Comparison of ENCODE assay signal across 10 cellular contexts in genomic region chr4:178602833-178603232, GRCh38.
DNase-seq lines count a peak whose midpoint lies in the region; ATAC-seq and TF ChIP-seq lines count a peak whose summit lies in the region.
"Had no signal": no experiment of that assay in that cellular context is flagged by ENCODE, and none has a peak within 500 bp of the region (broad histone marks: within the 10 kb centered on the region; RNA-seq: fewer than 3 reads in every experiment).

No MANE protein-coding gene starts in this region.

- H3K36me3 ChIP-seq in HCT116 (ENCODE audit: control insufficient read depth in 1 of 2, insufficient read depth in 2 of 2, low read length in 2 of 2) (no peaks in the 10 kb centered on the region), heart right ventricle (no peaks in the 10 kb centered on the region), gastrocnemius medialis (no peaks in the 10 kb centered on the region)

- TF ChIP-seq CTCF in HCT116 (IDR thresholded peaks at IDR 0.05 in 2 of 3, conservative IDR thresholded peaks at IDR 0.05 in 1 of 3; ENCODE audit: borderline replicate concordance in 1 of 3, insufficient read depth in 1 of 3, low read depth in 2 of 3, low read length in 2 of 3) (no peak), choroid plexus epithelial cell (conservative IDR thresholded peaks at IDR 0.05; ENCODE audit: low read depth, low read length) (no peak), heart right ventricle (IDR thresholded peaks at IDR 0.05) (no peak), gastrocnemius medialis (IDR thresholded peaks at IDR 0.05 in 4 of 5, conservative IDR thresholded peaks at IDR 0.05 in 1 of 5) (no peak)

- CTCF ChIA-PET in HCT116 (lab: Charles Lee), result no interaction called here

- TF ChIP-seq POLR2A in HCT116 (IDR thresholded peaks at IDR 0.05; ENCODE audit: borderline replicate concordance, extremely low read depth, insufficient read depth, insufficient read length) (no peak), gastrocnemius medialis (IDR thresholded peaks at IDR 0.05) (no peak)

- H4K20me1 ChIP-seq in HCT116 (ENCODE audit: insufficient read depth), result no peaks in the 10 kb centered on the region

- H3K4me3 ChIP-seq in HCT116 (replicated peaks in 1 of 2; ENCODE audit: low read depth in 1 of 2, low read length in 2 of 2), result no peak overlapping the region
- H3K4me3 ChIP-seq in choroid plexus epithelial cell (ENCODE audit: low read depth, low read length), result no peak overlapping the region
- H3K4me3 ChIP-seq in heart right ventricle, result no peak overlapping the region
- H3K4me3 ChIP-seq in gastrocnemius medialis, result no peak overlapping the region

- RAD21 ChIA-PET in HCT116 (lab: Charles Lee; ENCODE audit: low non-redundant PET in 1 of 2, low total read pairs in 2 of 2, uncharacterized antibody in 2 of 2, unreplicated experiment in 2 of 2), result no interaction called here

- no peak overlapping the region for H3K9ac ChIP-seq in HCT116 (ENCODE audit: low read length)

- DNase-seq in HCT116 (ENCODE audit: low read depth, low spot score) (no peak), LHCN-M2 (ENCODE audit: low read depth) (peak; percentile 0), choroid plexus epithelial cell (ENCODE audit: low read depth) (peak; percentile 3), heart right ventricle (no peak), gastrocnemius medialis (no peak), DMS153 (lab: John Stamatoyannopoulos, UW) (no peak)
- DNase-seq: Caco-2; CD8-positive, alpha-beta memory T cell; HCEC 1CT had no signal

- ATAC-seq in HCT116 (no peak), heart right ventricle (no peak), gastrocnemius medialis (no peak)

- H3K4me1 ChIP-seq in HCT116 (ENCODE audit: control insufficient read depth in 1 of 2, insufficient read depth in 2 of 2, low read length in 2 of 2), result no peaks in the 10 kb centered on the region
- H3K4me1 ChIP-seq in heart right ventricle, result no peaks in the 10 kb centered on the region
- no peaks in the 10 kb centered on the region for H3K4me1 ChIP-seq in gastrocnemius medialis
- H3K4me1 ChIP-seq: Caco-2 had no signal

- no TSS peak for BruUV-seq in HCT116 (replicated peaks; lab: Mats Ljungman, UMichigan)

- no peaks in the 10 kb centered on the region for H3K9me2 ChIP-seq in HCT116 (ENCODE audit: insufficient read depth)

- no peak overlapping the region for H3K4me2 ChIP-seq in HCT116 (ENCODE audit: low read length)

- no peaks in the 10 kb centered on the region for H3K79me2 ChIP-seq in HCT116 (ENCODE audit: insufficient read depth, low read length)

- no peak overlapping the region for H2AFZ ChIP-seq in HCT116 (ENCODE audit: low read depth, low read length, poor library complexity, severe bottlenecking)

- H3K9me3 ChIP-seq in HCT116 (ENCODE audit: control insufficient read depth in 1 of 2, insufficient read depth in 1 of 2, low read depth in 1 of 2, low read length in 2 of 2) (no peaks in the 10 kb centered on the region), heart right ventricle (peaks cover 0 to 30% (median 0%) of the 10 kb centered on the region in 11 donors), gastrocnemius medialis (no peaks in the 10 kb centered on the region)
- H3K9me3 ChIP-seq: Caco-2 had no signal

- intact Hi-C loops in HCT116 (cut with micrococcal nuclease), result no loop called here
- intact Hi-C loops in heart right ventricle (cut with DNase I), result no loop called here
- intact Hi-C loops in gastrocnemius medialis (cut with DNase I; ENCODE audit: low total_unique reads), result no loop called here

- WGBS in heart right ventricle, 2 donors, result 44 to 76% methylated on average over 2 of the region's 2 CpGs

- H3K27ac ChIP-seq in HCT116 (ENCODE audit: low read depth, low read length), result no peak overlapping the region
- no peak overlapping the region for H3K27ac ChIP-seq in heart right ventricle
- no peak overlapping the region for H3K27ac ChIP-seq in gastrocnemius medialis
- H3K27ac ChIP-seq: HL-60 had no signal

- POLR2A ChIA-PET in HCT116 (lab: Charles Lee), result no interaction called here

- H3K27me3 ChIP-seq in HCT116 (ENCODE audit: insufficient read depth, low read length) (no peaks in the 10 kb centered on the region), heart right ventricle (no peaks in the 10 kb centered on the region), gastrocnemius medialis (no peaks in the 10 kb centered on the region)

- in situ Hi-C loops in gastrocnemius medialis (cut with MboI; ENCODE audit: low sequenced_read_pairs in 4 of 4), result no loop called here

- TF ChIP-seq RAD21 in HCT116 (IDR thresholded peaks at IDR 0.05; ENCODE audit: low read depth), result no peak

TF ChIP-seq in HCT116, 20 proteins besides CTCF, POLR2A, EP300 and RAD21:
- TF ChIP-seq ZNF274 (IDR thresholded peaks at IDR 0.05; ENCODE audit: low read depth, low read length) (no peak), FOSL1 (IDR thresholded peaks at IDR 0.05; ENCODE audit: low read depth) (no peak), MAX (IDR thresholded peaks at IDR 0.05) (no peak), SIN3A (IDR thresholded peaks at IDR 0.05; ENCODE audit: low read depth) (no peak), ATF3 (IDR thresholded peaks at IDR 0.05) (no peak), EZH2 (IDR thresholded peaks at IDR 0.05) (no peak), REST (IDR thresholded peaks at IDR 0.05; ENCODE audit: low read depth) (no peak), CEBPB (IDR thresholded peaks at IDR 0.05; ENCODE audit: low read depth) (peak; percentile 40; the same call in 1 of the 2 replicates)

Comparison
In these comparisons a context has a peak if more than half of its experiments do, and no peak if none do; other contexts are left out.
1. DNase-seq: peak in LHCN-M2 (single experiment) and choroid plexus epithelial cell (single experiment); none in HCT116 (single experiment), heart right ventricle (0 of 2), gastrocnemius medialis (0 of 2) and DMS153 (single experiment).